8 cellular contexts compared by ENCODE assay signal in genomic region chr3:23213813-23214212, GRCh38.
"Had no signal": no experiment of that assay in that cellular context is flagged by ENCODE, and none has a peak within 500 bp of the region (broad histone marks: within the 10 kb centered on the region; RNA-seq: fewer than 3 reads in every experiment).

No MANE protein-coding gene starts in this region.

- H3K4me3 ChIP-seq: K562 had no signal

- H3K9ac ChIP-seq: KMS-11 had no signal

- H3K9me3 Mint-ChIP-seq: IgD-negative memory B cell had no signal

- H3K4me2 ChIP-seq: KMS-11 had no signal

- H3K27me3 Mint-ChIP-seq: IgD-negative memory B cell had no signal

- H3K27ac ChIP-seq: HL-60, KMS-11 had no signal

- DNase-seq: IMR-90, KBM-7, KG1 had no signal

- ATAC-seq: HepG2, K562 had no signal

- H3K4me3 Mint-ChIP-seq: IgD-negative memory B cell had no signal
